Comparison of ENCODE assay signal across 8 cellular contexts in the genomic region with DNA sequence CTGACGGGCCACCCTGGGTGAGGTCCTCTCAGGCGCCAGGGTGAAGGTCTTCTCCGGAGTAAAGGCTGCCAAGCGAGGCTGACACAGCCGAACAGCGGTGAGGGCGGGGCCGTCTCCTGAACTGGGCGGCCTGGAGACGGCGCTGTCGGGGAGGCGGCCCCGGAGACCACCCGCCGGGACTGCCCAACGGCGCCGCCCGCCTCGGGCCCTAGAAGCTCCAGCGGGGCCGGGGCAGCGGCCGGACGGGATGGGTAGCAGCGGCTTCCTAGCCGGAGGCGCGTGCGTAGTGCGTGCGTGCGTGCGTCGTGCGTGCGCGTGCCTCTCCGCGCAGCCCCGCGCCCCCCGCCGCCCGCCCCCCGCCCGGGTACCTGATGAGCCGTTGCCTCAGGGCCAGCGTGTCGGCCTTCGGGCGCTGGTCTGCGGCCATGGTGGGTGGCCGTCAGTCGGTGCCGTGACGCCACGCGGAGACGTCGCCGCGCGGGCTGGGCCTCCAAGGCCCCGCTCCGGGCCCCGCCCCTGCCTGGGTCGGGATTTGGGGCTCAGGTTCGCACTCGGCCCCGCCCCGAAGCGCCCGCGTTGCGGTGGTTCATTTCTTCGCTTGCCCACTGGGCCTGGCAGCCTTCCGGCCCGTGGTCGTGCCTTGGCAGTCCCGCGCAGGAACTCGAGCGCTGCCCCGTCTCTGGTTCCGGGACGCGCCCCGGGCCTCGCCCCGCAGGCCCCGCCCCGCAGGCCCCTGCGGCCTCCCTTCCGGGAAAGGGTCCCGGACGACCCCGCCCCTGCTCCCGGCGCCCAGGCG. TPM values are rescaled to one million over a fixed set of nuclear protein-coding genes. Genes with fewer than 3 reads are reported as not detected.
DNase-seq lines count a peak whose midpoint lies in the region; ATAC-seq, FAIRE-seq and TF ChIP-seq lines count a peak whose summit lies in the region.

Gene PHYKPL (minus strand): TSS at position 679 of the 796 bp plus-strand sequence. CDS start 252 bp downstream, at position 427.

- peak within 1 kb of the TSS; percentile 87 to 95 (median 91) for H3K27ac Mint-ChIP-seq in CD4-positive, alpha-beta memory T cell
- H3K27ac Mint-ChIP-seq in naive thymus-derived CD8-positive, alpha-beta T cell = peak within 1 kb of the TSS; percentile 68 to 96 (median 92)
- peak within 1 kb of the TSS; percentile 91 to 94 for H3K27ac Mint-ChIP-seq in stimulated activated naive CD8-positive, alpha-beta T cell treated with anti-CD3 and anti-CD28 coated beads, Interleukin-15, amount 100 ng/mL, for 72 hours

- peak within 1 kb of the TSS; percentile 82 to 90 (median 86) for H3K4me3 Mint-ChIP-seq in CD4-positive, alpha-beta memory T cell
- peak within 1 kb of the TSS; percentile 76 to 90 (median 82) for H3K4me3 Mint-ChIP-seq in naive thymus-derived CD8-positive, alpha-beta T cell
- peak within 1 kb of the TSS; percentile 86 to 88 for H3K4me3 Mint-ChIP-seq in stimulated activated naive CD8-positive, alpha-beta T cell treated with anti-CD3 and anti-CD28 coated beads, Interleukin-15, amount 100 ng/mL, for 72 hours

- H3K27ac ChIP-seq in CD4-positive, alpha-beta memory T cell (ENCODE audit: low read depth, low read length) = peak within 1 kb of the TSS; percentile 82
- H3K27ac ChIP-seq in Panc1 (ENCODE audit: low read length) (peak within 1 kb of the TSS; percentile 89), fibroblast of lung (ENCODE audit: insufficient read depth, low read length) (peak within 1 kb of the TSS; percentile 77)

- H3K9ac ChIP-seq in fibroblast of lung (ENCODE audit: insufficient read depth, low read length) = peak within 1 kb of the TSS; percentile 81

- H3K79me2 ChIP-seq in fibroblast of lung (ENCODE audit: control insufficient read depth, insufficient read depth, low read length) = peaks cover 18% of the 10 kb centered on the region

- no peaks in the 10 kb centered on the region for H3K9me3 Mint-ChIP-seq in CD4-positive, alpha-beta memory T cell
- H3K9me3 Mint-ChIP-seq in naive thymus-derived CD8-positive, alpha-beta T cell = no peaks in the 10 kb centered on the region
- no peaks in the 10 kb centered on the region for H3K9me3 Mint-ChIP-seq in stimulated activated naive CD8-positive, alpha-beta T cell treated with anti-CD3 and anti-CD28 coated beads, Interleukin-15, amount 100 ng/mL, for 72 hours

- ATAC-seq in HG03432 (IDR thresholded peaks at IDR 0.05; ENCODE audit: unreplicated experiment) (peak; percentile 73), Panc1 (peak; percentile 83)
- peak; percentile 68 to 72 for ATAC-seq in naive thymus-derived CD8-positive, alpha-beta T cell
- ATAC-seq in stimulated activated naive CD8-positive, alpha-beta T cell treated with anti-CD3 and anti-CD28 coated beads, Interleukin-15, amount 100 ng/mL, for 72 hours = peak; percentile 81

- peak within 1 kb of the TSS; percentile 46 for H2AFZ ChIP-seq in fibroblast of lung (ENCODE audit: low read length)

- DNase-seq in CD4-positive, alpha-beta memory T cell = peak; percentile 61 to 71 (median 65)
- peak; percentile 57 for DNase-seq in GM19239 (ENCODE audit: insufficient read length, low spot score)
- DNase-seq in Panc1 (ENCODE audit: low read depth, low spot score) = no peak
- peak; percentile 32 to 52 for DNase-seq in activated T-helper 1 cell treated with anti-CD3 and anti-CD28 coated beads, Interleukin-2, amount 50 U/mL, for 16 hours (ENCODE audit: low read depth in 1 of 2, low spot score in 1 of 2)
- DNase-seq in fibroblast of lung (ENCODE audit: low read depth in 2 of 2) = peak; percentile 65 to 70
- peak; percentile 37 to 79 (median 62) for DNase-seq in naive thymus-derived CD8-positive, alpha-beta T cell
- DNase-seq in stimulated activated naive CD8-positive, alpha-beta T cell treated with anti-CD3 and anti-CD28 coated beads, Interleukin-15, amount 100 ng/mL, for 72 hours = peak; percentile 70 to 81

- no TSS peak for BruUV-seq in Panc1 (replicated peaks; lab: Mats Ljungman, UMichigan)

- peaks cover 49% of the 10 kb centered on the region for H3K4me1 ChIP-seq in CD4-positive, alpha-beta memory T cell (ENCODE audit: insufficient read depth, low read length)
- H3K4me1 ChIP-seq in Panc1 (ENCODE audit: control insufficient read depth, insufficient read depth, low read length) (peaks cover 21% of the 10 kb centered on the region), fibroblast of lung (ENCODE audit: control insufficient read depth, extremely low read depth, insufficient read depth, low read length) (peaks cover 6% of the 10 kb centered on the region)

- peak within 1 kb of the TSS; percentile 97 for H3K4me2 ChIP-seq in fibroblast of lung (ENCODE audit: extremely low read depth, insufficient read depth, low read length)

- H3K36me3 Mint-ChIP-seq in CD4-positive, alpha-beta memory T cell = peaks cover 29 to 42% of the 10 kb centered on the region in 2 donors
- H3K36me3 Mint-ChIP-seq in naive thymus-derived CD8-positive, alpha-beta T cell = peaks cover 3 to 38% (median 16%) of the 10 kb centered on the region in 3 donors

- H3K36me3 ChIP-seq in CD4-positive, alpha-beta memory T cell (ENCODE audit: insufficient read depth, low read length) = peaks cover 29% of the 10 kb centered on the region
- H3K36me3 ChIP-seq in Panc1 (ENCODE audit: control insufficient read depth, insufficient read depth, low read length) (peaks cover 2% of the 10 kb centered on the region; the same call in 1 of the 2 replicates), fibroblast of lung (ENCODE audit: control insufficient read depth, insufficient read depth, low read length) (peaks cover 18% of the 10 kb centered on the region)

- in situ Hi-C loops in Panc1 (cut with HindIII; ENCODE audit: low pct_unique_long_range_greater_than_20kb, low sequenced_read_pairs) = no loop called here

- no peak for FAIRE-seq in GM19239 (lab: Jason Lieb, UNC)

- intact Hi-C loops in CD4-positive, alpha-beta memory T cell (cut with micrococcal nuclease) = loop anchor here (1.0 to 10.0 kb wide), 2 partner anchors 28 to 392 kb away; partner anchors contain the start of genes CLK4 and HNRNPAB
- intact Hi-C loops in Panc1 (cut with micrococcal nuclease; ENCODE audit: unreplicated experiment) = no loop called here

- no peaks in the 10 kb centered on the region for H3K27me3 ChIP-seq in CD4-positive, alpha-beta memory T cell (ENCODE audit: insufficient read depth, low read length)
- H3K27me3 ChIP-seq in Panc1 (ENCODE audit: control insufficient read depth, insufficient read depth, low read length) (no peaks in the 10 kb centered on the region), fibroblast of lung (ENCODE audit: control insufficient read depth, insufficient read depth, low read length) (no peaks in the 10 kb centered on the region)

- TF ChIP-seq CTCF in Panc1 (IDR thresholded peaks at IDR 0.05) (no peak), fibroblast of lung (conservative IDR thresholded peaks at IDR 0.05 in 1 of 2, IDR thresholded peaks at IDR 0.05 in 1 of 2; ENCODE audit: low read depth in 1 of 2, low read length in 2 of 2) (no peak)

- no peaks in the 10 kb centered on the region for H3K9me3 ChIP-seq in CD4-positive, alpha-beta memory T cell (ENCODE audit: control insufficient read depth in 1 of 2, low read length in 2 of 2)
- no peaks in the 10 kb centered on the region for H3K9me3 ChIP-seq in Panc1 (ENCODE audit: control insufficient read depth, insufficient read depth, low read depth, low read length)
- H3K9me3 ChIP-seq in fibroblast of lung (ENCODE audit: control insufficient read depth, insufficient read depth, low read depth, low read length) = no peaks in the 10 kb centered on the region

- no peaks in the 10 kb centered on the region for H3K27me3 Mint-ChIP-seq in CD4-positive, alpha-beta memory T cell
- no peaks in the 10 kb centered on the region for H3K27me3 Mint-ChIP-seq in naive thymus-derived CD8-positive, alpha-beta T cell
- no peaks in the 10 kb centered on the region for H3K27me3 Mint-ChIP-seq in stimulated activated naive CD8-positive, alpha-beta T cell treated with anti-CD3 and anti-CD28 coated beads, Interleukin-15, amount 100 ng/mL, for 72 hours

- no peaks in the 10 kb centered on the region for H4K20me1 ChIP-seq in fibroblast of lung (ENCODE audit: control insufficient read depth, extremely low read depth, insufficient read depth, low read length)

- peak within 1 kb of the TSS; percentile 62 to 74 for H3K4me3 ChIP-seq in CD4-positive, alpha-beta memory T cell (ENCODE audit: low read length in 2 of 2)
- H3K4me3 ChIP-seq in Panc1 (ENCODE audit: low read depth in 2 of 2, low read length in 2 of 2) = peak within 1 kb of the TSS; percentile 78 to 86
- peak within 1 kb of the TSS; percentile 61 to 87 (median 70) for H3K4me3 ChIP-seq in fibroblast of lung (replicated peaks in 1 of 4; ENCODE audit: control extremely low read depth in 1 of 4, insufficient read depth in 1 of 4, low read depth in 3 of 4, low read length in 4 of 4)

- H3K4me1 Mint-ChIP-seq in CD4-positive, alpha-beta memory T cell = peaks cover 25 to 74% (median 56%) of the 10 kb centered on the region in 4 donors
- peaks cover 36 to 85% (median 83%) of the 10 kb centered on the region in 4 donors for H3K4me1 Mint-ChIP-seq in naive thymus-derived CD8-positive, alpha-beta T cell
- peaks cover 88% of the 10 kb centered on the region for H3K4me1 Mint-ChIP-seq in stimulated activated naive CD8-positive, alpha-beta T cell treated with anti-CD3 and anti-CD28 coated beads, Interleukin-15, amount 100 ng/mL, for 72 hours

- POLR2A ChIA-PET in CD4-positive, alpha-beta memory T cell (lab: Charles Lee; ENCODE audit: partially characterized antibody) = interaction anchor here (0.5 to 7.7 kb wide), 5 partner anchors 10 to 1230 kb away, joined by 3 to 72 read pairs (median 3); partner anchors contain the start of gene HNRNPAB
- POLR2A ChIA-PET in Panc1 (lab: Charles Lee) = no interaction called here
- POLR2A ChIA-PET in naive thymus-derived CD8-positive, alpha-beta T cell (lab: Charles Lee) = interaction anchor here (0.6 to 3.9 kb wide), 8 partner anchors 9 to 285 kb away, joined by 3 to 22 read pairs (median 5); partner anchors contain the start of gene HNRNPAB

- CTCF ChIA-PET in CD4-positive, alpha-beta memory T cell (lab: Charles Lee; ENCODE audit: partially characterized antibody) = interaction anchor here (1.3 kb wide), 1 partner anchor 19 kb away, joined by 3 read pairs; no protein-coding TSS in a partner anchor
- CTCF ChIA-PET in Panc1 (lab: Charles Lee) = interaction anchor here (0.7 kb wide), 1 partner anchor 253 kb away, joined by 4 read pairs; no protein-coding TSS in a partner anchor

RNA-seq across cellular contexts. Expression of gene PHYKPL, which starts in this region (rescaled TPM):
- 100 to 1,000 TPM; 234 to 251 TPM for total RNA-seq in CD4-positive, alpha-beta memory T cell
- polyA plus RNA-seq in CD4-positive, alpha-beta memory T cell = 10 to 100 TPM; 38.7 to 44.6 TPM
- total RNA-seq in Panc1 (2021; ENCODE audit: unreplicated experiment) = 43.2 TPM
- 35.9 TPM for polyA plus RNA-seq in Panc1 (2012; ENCODE audit: insufficient read length)
- 28.8 and 44.8 TPM in 2 replicates for total RNA-seq in fibroblast of lung
- polyA plus RNA-seq in fibroblast of lung = 15.9 and 18.1 TPM in 2 replicates
- 16.3 and 17.5 TPM in 2 replicates for polyA plus RNA-seq in fibroblast of lung (2012)
- 31.6 and 39.2 TPM in 2 replicates for polyA minus RNA-seq in fibroblast of lung (ENCODE audit: low replicate concordance)
- 100 to 1,000 TPM; 209 to 229 TPM for total RNA-seq in naive thymus-derived CD8-positive, alpha-beta T cell
- 10 to 100 TPM; 41.1 to 51.8 (median 49.7) TPM for polyA plus RNA-seq in naive thymus-derived CD8-positive, alpha-beta T cell
